1 cellular context compared by ENCODE assay signal in the genomic region with DNA sequence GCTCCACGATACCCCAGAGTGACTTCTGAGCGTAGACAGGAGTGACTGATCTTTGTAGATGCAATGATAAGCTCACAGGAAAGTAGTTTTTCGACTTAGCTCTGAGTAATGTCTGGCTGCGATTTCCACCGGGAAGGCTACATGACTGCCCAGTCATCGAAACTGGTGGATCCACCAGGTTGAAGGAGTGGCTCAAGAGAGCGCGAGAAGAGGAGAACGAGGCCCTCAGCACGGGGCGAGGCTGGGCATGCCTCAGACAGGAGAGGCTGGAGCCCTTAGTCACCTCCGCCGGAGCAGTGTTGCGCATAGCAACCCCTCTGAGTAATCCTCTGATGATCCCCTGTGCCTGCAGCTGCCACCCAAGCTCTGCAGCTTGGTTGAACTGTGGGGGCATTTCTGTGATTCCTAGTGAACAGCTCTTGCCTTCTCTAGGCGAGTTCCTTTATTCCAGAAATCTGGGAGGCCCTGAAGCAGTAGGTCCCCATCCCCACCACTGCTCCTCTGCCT.
TF ChIP-seq lines count a peak whose summit lies in the region.

No MANE protein-coding gene starts in this region.

TF ChIP-seq in GM23338, 12 proteins besides CTCF, POLR2A, EP300 and RAD21 (continued from another document):
- TF ChIP-seq, protein P1, sequence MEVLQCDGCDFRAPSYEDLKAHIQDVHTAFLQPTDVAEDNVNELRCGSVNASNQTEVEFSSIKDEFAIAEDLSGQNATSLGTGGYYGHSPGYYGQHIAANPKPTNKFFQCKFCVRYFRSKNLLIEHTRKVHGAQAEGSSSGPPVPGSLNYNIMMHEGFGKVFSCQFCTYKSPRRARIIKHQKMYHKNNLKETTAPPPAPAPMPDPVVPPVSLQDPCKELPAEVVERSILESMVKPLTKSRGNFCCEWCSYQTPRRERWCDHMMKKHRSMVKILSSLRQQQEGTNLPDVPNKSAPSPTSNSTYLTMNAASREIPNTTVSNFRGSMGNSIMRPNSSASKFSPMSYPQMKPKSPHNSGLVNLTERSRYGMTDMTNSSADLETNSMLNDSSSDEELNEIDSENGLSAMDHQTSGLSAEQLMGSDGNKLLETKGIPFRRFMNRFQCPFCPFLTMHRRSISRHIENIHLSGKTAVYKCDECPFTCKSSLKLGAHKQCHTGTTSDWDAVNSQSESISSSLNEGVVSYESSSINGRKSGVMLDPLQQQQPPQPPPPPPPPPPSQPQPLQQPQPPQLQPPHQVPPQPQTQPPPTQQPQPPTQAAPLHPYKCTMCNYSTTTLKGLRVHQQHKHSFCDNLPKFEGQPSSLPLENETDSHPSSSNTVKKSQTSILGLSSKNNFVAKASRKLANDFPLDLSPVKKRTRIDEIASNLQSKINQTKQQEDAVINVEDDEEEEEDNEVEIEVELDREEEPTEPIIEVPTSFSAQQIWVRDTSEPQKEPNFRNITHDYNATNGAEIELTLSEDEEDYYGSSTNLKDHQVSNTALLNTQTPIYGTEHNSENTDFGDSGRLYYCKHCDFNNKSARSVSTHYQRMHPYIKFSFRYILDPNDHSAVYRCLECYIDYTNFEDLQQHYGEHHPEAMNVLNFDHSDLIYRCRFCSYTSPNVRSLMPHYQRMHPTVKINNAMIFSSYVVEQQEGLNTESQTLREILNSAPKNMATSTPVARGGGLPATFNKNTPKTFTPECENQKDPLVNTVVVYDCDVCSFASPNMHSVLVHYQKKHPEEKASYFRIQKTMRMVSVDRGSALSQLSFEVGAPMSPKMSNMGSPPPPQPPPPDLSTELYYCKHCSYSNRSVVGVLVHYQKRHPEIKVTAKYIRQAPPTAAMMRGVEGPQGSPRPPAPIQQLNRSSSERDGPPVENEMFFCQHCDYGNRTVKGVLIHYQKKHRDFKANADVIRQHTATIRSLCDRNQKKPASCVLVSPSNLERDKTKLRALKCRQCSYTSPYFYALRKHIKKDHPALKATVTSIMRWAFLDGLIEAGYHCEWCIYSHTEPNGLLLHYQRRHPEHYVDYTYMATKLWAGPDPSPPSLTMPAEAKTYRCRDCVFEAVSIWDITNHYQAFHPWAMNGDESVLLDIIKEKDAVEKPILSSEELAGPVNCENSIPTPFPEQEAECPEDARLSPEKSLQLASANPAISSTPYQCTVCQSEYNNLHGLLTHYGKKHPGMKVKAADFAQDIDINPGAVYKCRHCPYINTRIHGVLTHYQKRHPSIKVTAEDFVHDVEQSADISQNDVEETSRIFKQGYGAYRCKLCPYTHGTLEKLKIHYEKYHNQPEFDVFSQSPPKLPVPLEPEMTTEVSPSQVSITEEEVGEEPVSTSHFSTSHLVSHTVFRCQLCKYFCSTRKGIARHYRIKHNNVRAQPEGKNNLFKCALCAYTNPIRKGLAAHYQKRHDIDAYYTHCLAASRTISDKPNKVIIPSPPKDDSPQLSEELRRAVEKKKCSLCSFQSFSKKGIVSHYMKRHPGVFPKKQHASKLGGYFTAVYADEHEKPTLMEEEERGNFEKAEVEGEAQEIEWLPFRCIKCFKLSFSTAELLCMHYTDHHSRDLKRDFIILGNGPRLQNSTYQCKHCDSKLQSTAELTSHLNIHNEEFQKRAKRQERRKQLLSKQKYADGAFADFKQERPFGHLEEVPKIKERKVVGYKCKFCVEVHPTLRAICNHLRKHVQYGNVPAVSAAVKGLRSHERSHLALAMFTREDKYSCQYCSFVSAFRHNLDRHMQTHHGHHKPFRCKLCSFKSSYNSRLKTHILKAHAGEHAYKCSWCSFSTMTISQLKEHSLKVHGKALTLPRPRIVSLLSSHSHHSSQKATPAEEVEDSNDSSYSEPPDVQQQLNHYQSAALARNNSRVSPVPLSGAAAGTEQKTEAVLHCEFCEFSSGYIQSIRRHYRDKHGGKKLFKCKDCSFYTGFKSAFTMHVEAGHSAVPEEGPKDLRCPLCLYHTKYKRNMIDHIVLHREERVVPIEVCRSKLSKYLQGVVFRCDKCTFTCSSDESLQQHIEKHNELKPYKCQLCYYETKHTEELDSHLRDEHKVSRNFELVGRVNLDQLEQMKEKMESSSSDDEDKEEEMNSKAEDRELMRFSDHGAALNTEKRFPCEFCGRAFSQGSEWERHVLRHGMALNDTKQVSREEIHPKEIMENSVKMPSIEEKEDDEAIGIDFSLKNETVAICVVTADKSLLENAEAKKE (CRISPR knock-in tag; IDR thresholded peaks at IDR 0.05), result no peak
